10 cellular contexts compared by ENCODE assay signal in the genomic region with DNA sequence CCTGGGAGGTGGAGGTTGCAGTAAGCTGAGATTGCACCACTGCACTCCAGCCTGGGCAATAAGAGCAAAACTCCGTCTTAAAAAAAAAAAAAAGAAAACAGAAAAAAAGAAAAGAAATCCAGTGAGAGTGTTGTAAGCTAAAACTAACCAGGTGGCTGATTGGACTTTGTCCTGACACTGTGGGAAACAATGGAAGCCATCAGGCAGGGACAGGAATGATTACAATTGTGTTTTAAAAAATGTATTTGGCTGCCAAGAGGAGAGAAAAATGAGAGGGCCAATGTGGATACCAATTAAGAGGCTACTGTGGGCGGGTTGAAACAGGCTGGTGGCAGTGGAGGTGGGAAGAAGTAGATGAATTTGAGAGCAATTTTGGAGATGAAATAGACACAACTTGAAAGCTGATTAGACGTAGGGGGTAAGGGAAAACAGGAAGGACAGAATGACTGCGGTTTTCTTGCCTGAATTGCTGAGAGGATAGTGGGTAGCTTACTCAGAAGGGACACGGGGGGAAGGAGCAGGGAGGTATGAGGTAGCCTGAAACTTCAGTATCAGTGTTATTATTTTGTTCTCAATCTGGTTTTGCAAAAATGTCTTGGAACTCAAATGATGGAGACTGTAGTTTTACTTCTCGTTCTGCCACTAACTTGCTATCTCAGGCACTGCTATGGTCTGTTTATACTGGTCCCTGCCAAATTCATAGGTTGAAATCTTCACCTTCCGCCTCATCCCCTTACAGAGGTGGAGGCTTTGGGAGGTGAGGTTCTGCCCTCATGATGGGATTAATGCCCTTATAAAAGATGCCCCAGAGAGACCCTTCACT. TPM values are rescaled to one million over a fixed set of nuclear protein-coding genes. Genes with fewer than 3 reads are reported as not detected.
A peak's percentile ranks its signal among the peaks of the same experiment; 100 is the strongest.
DNase-seq lines count a peak whose midpoint lies in the region; ATAC-seq and TF ChIP-seq lines count a peak whose summit lies in the region.
"Had no signal": no experiment of that assay in that cellular context is flagged by ENCODE, and none has a peak within 500 bp of the region (broad histone marks: within the 10 kb centered on the region; RNA-seq: fewer than 3 reads in every experiment).

No MANE protein-coding gene starts in this region.

- H3K4me3 ChIP-seq in BLaER1 (no peak overlapping the region), thyroid gland (replicated peaks in 1 of 3) (no peak overlapping the region)
- H3K4me3 ChIP-seq: breast epithelium had no signal

- intact Hi-C loops in thyroid gland (cut with DNase I): no loop called here

- peak overlapping the region; percentile 8; the same call in 1 of the 2 replicates for H3K9ac ChIP-seq in BLaER1

- H3K36me3 ChIP-seq in BLaER1 (no peaks in the 10 kb centered on the region), thyroid gland (no peaks in the 10 kb centered on the region)
- H3K36me3 ChIP-seq: breast epithelium had no signal

- peak overlapping the region; percentile 42 for H3K27ac ChIP-seq in BLaER1
- H3K27ac ChIP-seq in thyroid gland: no peak overlapping the region
- H3K27ac ChIP-seq: breast epithelium had no signal

- peak overlapping the region; percentile 70 for H3K4me2 ChIP-seq in BLaER1

- H3K9me3 ChIP-seq in BLaER1: peaks cover 5% of the 10 kb centered on the region
- H3K9me3 ChIP-seq in thyroid gland: no peaks in the 10 kb centered on the region
- H3K9me3 ChIP-seq: breast epithelium had no signal

- ATAC-seq in GM21360 (IDR thresholded peaks at IDR 0.05; ENCODE audit: unreplicated experiment) (peak; percentile 56), HG02642 (IDR thresholded peaks at IDR 0.05; ENCODE audit: poor library complexity, unreplicated experiment) (no peak)

- TF ChIP-seq CTCF in thyroid gland (IDR thresholded peaks at IDR 0.05): no peak

- no peaks in the 10 kb centered on the region for H3K27me3 ChIP-seq in BLaER1
- H3K27me3 ChIP-seq in thyroid gland: no peaks in the 10 kb centered on the region
- H3K27me3 ChIP-seq: breast epithelium had no signal

- peak; percentile 70 for DNase-seq in NOMO-1 treated with DMSO at 0.1 percent for 48 hours (lab: John Stamatoyannopoulos, UW; ENCODE audit: unreplicated experiment)
- DNase-seq in dermis blood vessel endothelial cell: peak; percentile 15
- no peak for DNase-seq in thyroid gland
- DNase-seq in HPDE6-E6E7 (ENCODE audit: extremely low spot score): no peak
- DNase-seq in SW 1271 (lab: John Stamatoyannopoulos, UW): no peak
- DNase-seq: NCI-H2171 had no signal

- no peak for TF ChIP-seq POLR2A in thyroid gland (IDR thresholded peaks at IDR 0.05)

- WGBS in thyroid gland, 2 donors: 64 to 66% methylated on average over 7 of the region's 7 CpGs

- H4K20me1 ChIP-seq in BLaER1: no peaks in the 10 kb centered on the region

- H3K4me1 ChIP-seq in BLaER1 (peaks cover 33% of the 10 kb centered on the region), thyroid gland (no peaks in the 10 kb centered on the region)
- H3K4me1 ChIP-seq: breast epithelium had no signal

RNA-seq across cellular contexts. Expression of gene CHRNA9, which starts 45.6 kb away (rescaled TPM):
- total RNA-seq in dermis blood vessel endothelial cell: not detected in 2 replicates
- total RNA-seq in thyroid gland: under 1 TPM in 1 of 4 donors, not detected in 3; 0.11 TPM
- total RNA-seq: breast epithelium had no signal

Comparison
In these comparisons a context has a peak if more than half of its experiments do, and no peak if none do; other contexts are left out.
1. DNase-seq: peak in NOMO-1 treated with DMSO at 0.1 percent for 48 hours (single experiment) and dermis blood vessel endothelial cell (single experiment); none in thyroid gland (0 of 2), HPDE6-E6E7 (single experiment) and SW 1271 (0 of 2).